ENCODE assay signal across 29 cellular contexts in the genomic region with DNA sequence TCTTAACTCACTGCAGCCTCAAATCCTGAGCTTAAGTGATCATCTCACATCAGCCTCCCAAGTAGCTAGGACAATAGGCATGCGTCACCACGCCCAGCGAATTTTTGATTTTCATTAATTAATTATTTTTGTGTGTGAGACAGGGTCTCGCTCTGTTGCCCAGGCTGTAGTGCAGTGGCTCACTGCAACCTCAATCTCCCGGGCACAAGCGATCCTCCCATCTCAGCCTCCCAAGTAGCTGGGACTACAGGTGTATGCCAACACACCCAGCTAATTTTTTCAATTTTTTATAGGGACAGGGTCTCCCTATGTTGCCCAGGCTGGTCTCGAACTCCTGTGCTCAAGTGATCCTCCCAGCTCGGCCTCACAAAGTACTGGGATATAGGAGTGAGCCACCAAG.
"Had no signal": no experiment of that assay in that cellular context is flagged by ENCODE, and none has a peak within 500 bp of the region (broad histone marks: within the 10 kb centered on the region; RNA-seq: fewer than 3 reads in every experiment).

No MANE protein-coding gene starts in this region.

- H3K27me3 Mint-ChIP-seq: progenitor cell of endocrine pancreas; stimulated activated memory B cell treated with anti-CD40 and anti-IgM and Interleukin-4, amounts not matched to agents 10 μg/mL and 1 μg/mL and 100 μg/mL, for 72 hours; stimulated activated naive CD8-positive, alpha-beta T cell treated with anti-CD3 and anti-CD28 coated beads, Interleukin-15, amount 100 ng/mL, for 72 hours had no signal

- H3K36me3 ChIP-seq: neural progenitor cell, ovary, right lobe of liver, sigmoid colon, thoracic aorta, thyroid gland had no signal

- H3K4me3 ChIP-seq: neural progenitor cell, ovary, psoas muscle, right lobe of liver, sigmoid colon, suprapubic skin, thoracic aorta, thyroid gland, tibial nerve, upper lobe of left lung, vagina had no signal

- H3K9me3 Mint-ChIP-seq: natural killer cell; nephron; neural progenitor cell; stimulated activated memory B cell treated with anti-CD40 and anti-IgM and Interleukin-4, amounts not matched to agents 10 μg/mL and 1 μg/mL and 100 μg/mL, for 72 hours; stimulated activated naive CD8-positive, alpha-beta T cell treated with anti-CD3 and anti-CD28 coated beads, Interleukin-15, amount 100 ng/mL, for 72 hours had no signal

- H3K36me3 Mint-ChIP-seq: natural killer cell had no signal

- H3K9me3 ChIP-seq: ovary, psoas muscle, right lobe of liver, sigmoid colon, suprapubic skin, thoracic aorta, thyroid gland, tibial nerve, upper lobe of left lung, vagina had no signal

- H3K27ac ChIP-seq: neural progenitor cell, ovary, parathyroid adenoma, psoas muscle, right lobe of liver, sigmoid colon, suprapubic skin, thoracic aorta, thyroid gland, tibial nerve, upper lobe of left lung, vagina had no signal

- H3K4me1 ChIP-seq: neural progenitor cell, sigmoid colon, upper lobe of left lung had no signal

- H3K27me3 ChIP-seq: neural progenitor cell, ovary, right lobe of liver, sigmoid colon, suprapubic skin, thyroid gland, tibial nerve, upper lobe of left lung, vagina had no signal

- ATAC-seq: natural killer cell; psoas muscle; right cardiac atrium; right lobe of liver; stimulated activated memory B cell treated with anti-CD40 and anti-IgM and Interleukin-4, amounts not matched to agents 10 μg/mL and 1 μg/mL and 100 μg/mL, for 72 hours; stimulated activated naive CD8-positive, alpha-beta T cell treated with anti-CD3 and anti-CD28 coated beads, Interleukin-15, amount 100 ng/mL, for 72 hours; stimulated activated naive CD8-positive, alpha-beta T cell treated with anti-CD3 and anti-CD28 coated beads, Interleukin-15, Interleukin-2, amounts not matched to agents 100 U/mL and 50 U/mL, for 24 hours had no signal

- DNase-seq: natural killer cell; occipital lobe; ovary; posterior cingulate gyrus; psoas muscle; right cardiac atrium; right lobe of liver; sigmoid colon; small intestine; stimulated activated CD4-positive, alpha-beta T cell treated with anti-CD3 and anti-CD28 coated beads, Interleukin-15, amount 100 ng/mL, for 24 hours; stimulated activated CD4-positive, alpha-beta T cell treated with anti-CD3 and anti-CD28 coated beads, Interleukin-2, amount 100 ng/mL, for 24 hours; stimulated activated CD4-positive, alpha-beta T cell treated with anti-CD3 and anti-CD28 coated beads, Interleukin-2, amount 100 ng/mL, for 48 hours; stimulated activated CD4-positive, alpha-beta T cell treated with anti-CD3 and anti-CD28 coated beads, Interleukin-4, amount 100 ng/mL, for 24 hours; stimulated activated naive CD4-positive, alpha-beta T cell; stimulated activated naive CD8-positive, alpha-beta T cell treated with anti-CD3 and anti-CD28 coated beads, Interleukin-15, amount 100 ng/mL, for 72 hours; stimulated activated naive CD8-positive, alpha-beta T cell treated with anti-CD3 and anti-CD28 coated beads, Interleukin-15, Interleukin-2, amounts not matched to agents 100 U/mL and 50 U/mL, for 24 hours; substantia nigra; thyroid gland; trophoblast cell; upper lobe of left lung had no signal

- H3K27ac Mint-ChIP-seq: neural progenitor cell; stimulated activated memory B cell treated with anti-CD40 and anti-IgM and Interleukin-4, amounts not matched to agents 10 μg/mL and 1 μg/mL and 100 μg/mL, for 72 hours; stimulated activated naive CD8-positive, alpha-beta T cell treated with anti-CD3 and anti-CD28 coated beads, Interleukin-15, amount 100 ng/mL, for 72 hours had no signal

- H3K4me3 Mint-ChIP-seq: natural killer cell; nephron; neural progenitor cell; stimulated activated memory B cell treated with anti-CD40 and anti-IgM and Interleukin-4, amounts not matched to agents 10 μg/mL and 1 μg/mL and 100 μg/mL, for 72 hours; stimulated activated naive CD8-positive, alpha-beta T cell treated with anti-CD3 and anti-CD28 coated beads, Interleukin-15, amount 100 ng/mL, for 72 hours had no signal

- H3K4me1 Mint-ChIP-seq: neural progenitor cell had no signal
